ENCODE assay signal across 10 cellular contexts in genomic region chr18:27778441-27778840, GRCh38.
DNase-seq lines count a peak whose midpoint lies in the region; ATAC-seq lines count a peak whose summit lies in the region.
"Had no signal": no experiment of that assay in that cellular context is flagged by ENCODE, and none has a peak within 500 bp of the region (broad histone marks: within the 10 kb centered on the region; RNA-seq: fewer than 3 reads in every experiment).

No MANE protein-coding gene starts in this region.

- no peak overlapping the region for H3K4ac ChIP-seq in mesenchymal stem cell (ENCODE audit: low read depth in 1 of 2, low read length in 2 of 2)

- 0% methylated on average over 2 of the region's 2 CpGs for WGBS in mesenchymal stem cell

- H3K27me3 ChIP-seq in mesenchymal stem cell (ENCODE audit: control insufficient read depth in 1 of 2, insufficient read depth in 1 of 2, low read length in 2 of 2) = no peaks in the 10 kb centered on the region

- no peaks in the 10 kb centered on the region for H3K4me1 ChIP-seq in mesenchymal stem cell (ENCODE audit: control insufficient read depth, insufficient read depth, low read depth, low read length)

- H2BK5ac ChIP-seq in mesenchymal stem cell (ENCODE audit: low read depth, low read length, poor library complexity, severe bottlenecking) = no peak overlapping the region

- H3K4me3 ChIP-seq in mesenchymal stem cell (ENCODE audit: insufficient read depth in 1 of 2, low read depth in 1 of 2, low read length in 2 of 2) = no peak overlapping the region

- H3K79me1 ChIP-seq in mesenchymal stem cell (replicated peaks; ENCODE audit: low read length, poor library complexity, severe bottlenecking) = no peaks in the 10 kb centered on the region

- H2BK120ac ChIP-seq in mesenchymal stem cell (ENCODE audit: low read depth, low read length) = no peak overlapping the region

- H3K18ac ChIP-seq in mesenchymal stem cell (ENCODE audit: low read depth in 1 of 2, low read length in 2 of 2) = no peak overlapping the region

- H3K14ac ChIP-seq in mesenchymal stem cell (ENCODE audit: low read length in 2 of 2) = no peak overlapping the region

- ATAC-seq in GM21723 (IDR thresholded peaks at IDR 0.05; ENCODE audit: unreplicated experiment) (no peak), GM18511 (IDR thresholded peaks at IDR 0.05; ENCODE audit: unreplicated experiment) (no peak), HG03139 (IDR thresholded peaks at IDR 0.05; ENCODE audit: unreplicated experiment) (no peak)

- no peaks in the 10 kb centered on the region for H3K9me3 ChIP-seq in mesenchymal stem cell (ENCODE audit: control insufficient read depth, low read length)

- H3K4me2 ChIP-seq in mesenchymal stem cell (ENCODE audit: low read length, poor library complexity, severe bottlenecking) = no peak overlapping the region

- no peak overlapping the region for H4K91ac ChIP-seq in mesenchymal stem cell (ENCODE audit: low read length)

- H2AFZ ChIP-seq in mesenchymal stem cell (ENCODE audit: low read depth, low read length) = no peak overlapping the region

- no peak overlapping the region for H2BK12ac ChIP-seq in mesenchymal stem cell (ENCODE audit: low read length in 2 of 2)

- no peak overlapping the region for H2AK5ac ChIP-seq in mesenchymal stem cell (ENCODE audit: low read length, severe bottlenecking)

- no peak overlapping the region for H3K9ac ChIP-seq in mesenchymal stem cell (ENCODE audit: low read length)

- H3K27ac ChIP-seq in mesenchymal stem cell (ENCODE audit: low read length, poor library complexity, severe bottlenecking) = no peak overlapping the region

- DNase-seq in ELR (ENCODE audit: low read depth) = peak; percentile 54
- DNase-seq in NCI-H2227 treated with DMSO at 0.1 percent for 48 hours (lab: John Stamatoyannopoulos, UW) = peak; percentile 1
- DNase-seq in cerebellum (ENCODE audit: low spot score) = peak; percentile 3
- DNase-seq in mesenchymal stem cell = peak; percentile 15
- no peak for DNase-seq in anterior cingulate cortex (lab: John Stamatoyannopoulos, UW)
- DNase-seq: Karpas-422; stimulated activated CD4-positive, alpha-beta T cell treated with anti-CD3 and anti-CD28 coated beads, Interleukin-2, amount 100 ng/mL, for 24 hours had no signal

- no peaks in the 10 kb centered on the region for H3K36me3 ChIP-seq in mesenchymal stem cell (ENCODE audit: control insufficient read depth in 1 of 2, insufficient read depth in 2 of 2, low read depth in 1 of 2, low read length in 2 of 2)

- H3K23ac ChIP-seq in mesenchymal stem cell (ENCODE audit: low read length in 2 of 2) = no peak overlapping the region

- H2BK15ac ChIP-seq in mesenchymal stem cell (ENCODE audit: low read depth, poor library complexity, severe bottlenecking) = no peak overlapping the region

- H4K8ac ChIP-seq in mesenchymal stem cell (ENCODE audit: low read length) = no peak overlapping the region

Comparison
In these comparisons a context has a peak if more than half of its experiments do, and no peak if none do; other contexts are left out.
1. DNase-seq: peak in ELR (single experiment), NCI-H2227 treated with DMSO at 0.1 percent for 48 hours (single experiment), cerebellum (single experiment) and mesenchymal stem cell (single experiment); none in anterior cingulate cortex (0 of 58).